In genomic region chr2:137194111-137194510, GRCh38 we compare ENCODE assay signal across 25 cellular contexts.
"Had no signal": no experiment of that assay in that cellular context is flagged by ENCODE, and none has a peak within 500 bp of the region (broad histone marks: within the 10 kb centered on the region; RNA-seq: fewer than 3 reads in every experiment).

No MANE protein-coding gene starts in this region.

- ATAC-seq: activated CD8-positive, alpha-beta T cell treated with anti-CD3 and anti-CD28 coated beads for 36 hours; activated T-cell treated with anti-CD3 and anti-CD28 coated beads, Interleukin-2, amount 50 U/mL, for 4 hours; activated T-helper 17 cell treated with anti-CD3 and anti-CD28 coated beads, Interleukin-2, amount 50 U/mL, for 72 hours; body of pancreas; esophagus mucosa had no signal

- H3K27me3 ChIP-seq: body of pancreas had no signal

- H3K27ac Mint-ChIP-seq: activated CD8-positive, alpha-beta T cell treated with anti-CD3 and anti-CD28 coated beads for 36 hours; activated naive CD8-positive, alpha-beta T cell; activated T-helper 17 cell treated with anti-CD3 and anti-CD28 coated beads, Interleukin-2, amount 50 U/mL, for 72 hours had no signal

- H3K4me3 Mint-ChIP-seq: activated CD8-positive, alpha-beta T cell treated with anti-CD3 and anti-CD28 coated beads for 36 hours; activated naive CD8-positive, alpha-beta T cell; activated T-cell treated with anti-CD3 and anti-CD28 coated beads, Interleukin-2, amount 50 U/mL, for 4 hours; activated T-helper 17 cell treated with anti-CD3 and anti-CD28 coated beads, Interleukin-2, amount 50 U/mL, for 72 hours had no signal

- DNase-seq: activated CD4-positive, alpha-beta T cell treated with anti-CD3 and anti-CD28 coated beads for 1 hour; activated CD4-positive, alpha-beta T cell treated with anti-CD3 and anti-CD28 coated beads for 48 hours; activated CD4-positive, alpha-beta T cell treated with anti-CD3 and anti-CD28 coated beads, Interleukin-2, amount 50 U/mL, for 1 hour; activated CD4-positive, alpha-beta T cell treated with anti-CD3 and anti-CD28 coated beads, Interleukin-2, amount 50 U/mL, for 48 hours; activated CD8-positive, alpha-beta memory T cell treated with anti-CD3 and anti-CD28 coated beads for 24 hours; activated CD8-positive, alpha-beta T cell treated with anti-CD3 and anti-CD28 coated beads for 36 hours; activated effector memory CD4-positive, alpha-beta T cell treated with Interleukin-2 at 50 U/mL for 16 hours; activated gamma-delta T cell treated with Interleukin-2 at 50 U/mL for 16 hours; activated naive CD4-positive, alpha-beta T cell treated with anti-CD3 and anti-CD28 coated beads, Interleukin-2, amount 50 U/mL, for 16 hours; activated naive CD4-positive, alpha-beta T cell treated with Interleukin-2 at 50 U/mL for 16 hours; activated T-cell treated with anti-CD3 and anti-CD28 coated beads, Interleukin-2, amount 50 U/mL, for 4 hours; amniotic stem cell; anterior cingulate cortex; body of pancreas; caudate nucleus; cortex of kidney; dermis blood vessel endothelial cell; effector CD8-positive, alpha-beta T cell; foreskin fibroblast; head of caudate nucleus; T-helper 2 cell had no signal

- H3K4me1 ChIP-seq: body of pancreas had no signal

- H3K9me3 ChIP-seq: body of pancreas had no signal

- H3K9me3 Mint-ChIP-seq: activated CD8-positive, alpha-beta T cell treated with anti-CD3 and anti-CD28 coated beads for 36 hours; activated T-cell treated with anti-CD3 and anti-CD28 coated beads, Interleukin-2, amount 50 U/mL, for 4 hours had no signal

- H3K36me3 Mint-ChIP-seq: activated naive CD8-positive, alpha-beta T cell had no signal

- H3K27me3 Mint-ChIP-seq: activated CD8-positive, alpha-beta T cell treated with anti-CD3 and anti-CD28 coated beads for 36 hours; activated T-helper 17 cell treated with anti-CD3 and anti-CD28 coated beads, Interleukin-2, amount 50 U/mL, for 72 hours had no signal

- H3K27ac ChIP-seq: body of pancreas, epithelial cell of prostate had no signal

- H3K4me3 ChIP-seq: body of pancreas had no signal

- H3K4me1 Mint-ChIP-seq: activated T-helper 17 cell treated with anti-CD3 and anti-CD28 coated beads, Interleukin-2, amount 50 U/mL, for 72 hours had no signal
